Comparison of ENCODE assay signal across 28 cellular contexts in the genomic region with DNA sequence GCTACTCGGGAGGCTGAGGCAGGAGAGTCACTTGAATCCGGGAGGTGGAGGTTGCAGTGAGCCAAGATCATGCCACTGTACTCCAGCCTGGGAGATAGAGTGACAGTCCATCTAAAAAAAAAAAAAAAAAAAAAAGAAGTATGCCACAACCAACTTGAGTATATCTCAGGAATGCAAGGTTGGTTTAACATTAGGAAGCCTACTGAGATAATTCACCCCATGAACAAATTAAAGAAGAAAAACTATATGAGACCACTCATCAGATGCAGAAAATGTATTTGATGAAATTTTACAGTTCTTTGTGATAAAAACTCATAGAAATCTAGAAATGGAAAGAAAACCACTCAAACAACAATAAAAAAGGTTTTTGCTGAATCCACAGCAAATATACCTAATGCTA.
"Had no signal": no experiment of that assay in that cellular context is flagged by ENCODE, and none has a peak within 500 bp of the region (broad histone marks: within the 10 kb centered on the region; RNA-seq: fewer than 3 reads in every experiment).

No MANE protein-coding gene starts in this region.

- H3K36me3 Mint-ChIP-seq: stimulated activated effector memory CD8-positive, alpha-beta T cell treated with anti-CD3 and anti-CD28 coated beads, Interleukin-12 subunit alpha, Interleukin-12 subunit beta, amount 100 ng/mL, for 72 hours had no signal

- H3K27me3 Mint-ChIP-seq: progenitor cell of endocrine pancreas; stimulated activated naive B cell treated with anti-CD40 and anti-IgM and Interleukin-4, amounts not matched to agents 10 μg/mL and 1 μg/mL and 100 μg/mL, for 72 hours had no signal

- H3K4me2 ChIP-seq: neural progenitor cell had no signal

- H3K4me3 ChIP-seq: neural progenitor cell, ovary, psoas muscle, right lobe of liver, sigmoid colon, stomach, thoracic aorta, thyroid gland, tibial nerve, upper lobe of left lung, vagina had no signal

- H3K27ac ChIP-seq: neural progenitor cell, ovary, parathyroid adenoma, psoas muscle, right lobe of liver, sigmoid colon, stomach, thoracic aorta, thyroid gland, tibial nerve, upper lobe of left lung, vagina had no signal

- H2AFZ ChIP-seq: neural progenitor cell, parathyroid adenoma had no signal

- H3K9me3 ChIP-seq: ovary, right lobe of liver, thyroid gland had no signal

- H3K4me1 ChIP-seq: neural progenitor cell, parathyroid adenoma, psoas muscle, right lobe of liver, sigmoid colon, stomach, tibial nerve, upper lobe of left lung, vagina had no signal

- H3K36me3 ChIP-seq: neural progenitor cell, ovary, right lobe of liver, sigmoid colon, stomach, thoracic aorta, thyroid gland, tibial nerve, upper lobe of left lung, vagina had no signal

- H3K4me3 Mint-ChIP-seq: nephron; neural progenitor cell; stimulated activated effector memory CD8-positive, alpha-beta T cell treated with anti-CD3 and anti-CD28 coated beads, Interleukin-12 subunit alpha, Interleukin-12 subunit beta, amount 100 ng/mL, for 72 hours; stimulated activated naive B cell treated with anti-CD40 and anti-IgM and Interleukin-4, amounts not matched to agents 10 μg/mL and 1 μg/mL and 100 μg/mL, for 72 hours; stimulated activated naive CD8-positive, alpha-beta T cell treated with anti-CD3 and anti-CD28 coated beads, Interleukin-15, Interleukin-2, amounts not matched to agents 100 ng/mL and 50 ng/mL, for 24 hours had no signal

- H3K27ac Mint-ChIP-seq: nephron; neural progenitor cell; progenitor cell of endocrine pancreas; stimulated activated effector memory CD8-positive, alpha-beta T cell treated with anti-CD3 and anti-CD28 coated beads, Interleukin-12 subunit alpha, Interleukin-12 subunit beta, amount 100 ng/mL, for 72 hours; stimulated activated naive B cell treated with anti-CD40 and anti-IgM and Interleukin-4, amounts not matched to agents 10 μg/mL and 1 μg/mL and 100 μg/mL, for 72 hours; stimulated activated naive CD8-positive, alpha-beta T cell treated with anti-CD3 and anti-CD28 coated beads, Interleukin-15, Interleukin-2, amounts not matched to agents 100 ng/mL and 50 ng/mL, for 24 hours had no signal

- H3K79me2 ChIP-seq: parathyroid adenoma had no signal

- H3K9ac ChIP-seq: neural progenitor cell, parathyroid adenoma had no signal

- ATAC-seq: psoas muscle; right cardiac atrium; right lobe of liver; stimulated activated effector memory CD8-positive, alpha-beta T cell treated with anti-CD3 and anti-CD28 coated beads, Interleukin-12 subunit alpha, Interleukin-12 subunit beta, amount 100 ng/mL, for 72 hours; stimulated activated naive B cell treated with anti-CD40 and anti-IgM and Interleukin-4, amounts not matched to agents 10 μg/mL and 1 μg/mL and 100 μg/mL, for 72 hours had no signal

- FAIRE-seq: small intestine, urothelium cell line had no signal

- H3K4me1 Mint-ChIP-seq: neural progenitor cell; stimulated activated effector memory CD8-positive, alpha-beta T cell treated with anti-CD3 and anti-CD28 coated beads, Interleukin-12 subunit alpha, Interleukin-12 subunit beta, amount 100 ng/mL, for 72 hours; stimulated activated naive B cell treated with anti-CD40 and anti-IgM and Interleukin-4, amounts not matched to agents 10 μg/mL and 1 μg/mL and 100 μg/mL, for 72 hours had no signal

- DNase-seq: occipital lobe; ovary; posterior cingulate gyrus; psoas muscle; right cardiac atrium; right lobe of liver; sigmoid colon; small intestine; stimulated activated CD4-positive, alpha-beta T cell treated with anti-CD3 and anti-CD28 coated beads, Interleukin-15, amount 100 ng/mL, for 24 hours; stimulated activated CD4-positive, alpha-beta T cell treated with anti-CD3 and anti-CD28 coated beads, Interleukin-2, amount 100 ng/mL, for 24 hours; stimulated activated CD4-positive, alpha-beta T cell treated with anti-CD3 and anti-CD28 coated beads, Interleukin-2, amount 100 ng/mL, for 48 hours; stimulated activated CD4-positive, alpha-beta T cell treated with anti-CD3 and anti-CD28 coated beads, Interleukin-4, amount 100 ng/mL, for 24 hours; stimulated activated naive B cell treated with anti-CD40 and anti-IgM and Interleukin-4, amounts not matched to agents 10 μg/mL and 1 μg/mL and 100 μg/mL, for 72 hours; stimulated activated naive CD4-positive, alpha-beta T cell treated with Interleukin-2 at 50 U/mL for 16 hours; stomach; thyroid gland; trophoblast cell; upper lobe of left lung had no signal

- H3K27me3 ChIP-seq: neural progenitor cell, ovary, right lobe of liver, sigmoid colon, stomach, thyroid gland, tibial nerve, upper lobe of left lung, vagina had no signal
